Comparison of ENCODE assay signal across 10 cellular contexts in genomic region chr3:122233109-122233952, GRCh38. TPM values are rescaled to one million over a fixed set of nuclear protein-coding genes. Genes with fewer than 3 reads are reported as not detected.
DNase-seq lines count a peak whose midpoint lies in the region; ATAC-seq, FAIRE-seq and TF ChIP-seq lines count a peak whose summit lies in the region.
"Had no signal": no experiment of that assay in that cellular context is flagged by ENCODE, and none has a peak within 500 bp of the region (broad histone marks: within the 10 kb centered on the region; RNA-seq: fewer than 3 reads in every experiment).

No MANE protein-coding gene starts in this region.

- peaks cover 0 to 2% of the 10 kb centered on the region in 2 donors for H3K27me3 ChIP-seq in small intestine (ENCODE audit: control insufficient read depth in 2 of 2, insufficient read depth in 2 of 2, low read length in 2 of 2)
- H3K27me3 ChIP-seq in CD8-positive, alpha-beta T cell (ENCODE audit: insufficient read depth, low read length) = no peaks in the 10 kb centered on the region

- H3K36me3 ChIP-seq in small intestine (ENCODE audit: control insufficient read depth in 2 of 2, insufficient read depth in 2 of 2, low read length in 2 of 2) = no peaks in the 10 kb centered on the region
- H3K36me3 ChIP-seq in CD8-positive, alpha-beta T cell (ENCODE audit: insufficient read depth, low read length) = no peaks in the 10 kb centered on the region

- 67 to 84% (median 72%) methylated on average over 13 of the region's 13 CpGs for WGBS in small intestine, 3 donors

- H3K27me3 Mint-ChIP-seq in chondrocyte (ENCODE audit: low read depth) = peaks cover 10% of the 10 kb centered on the region
- H3K27me3 Mint-ChIP-seq in CD8-positive, alpha-beta T cell (ENCODE audit: low read depth) = peaks cover 6% of the 10 kb centered on the region

- CTCF ChIA-PET in CD8-positive, alpha-beta T cell (lab: Charles Lee) = interaction anchor here (0.8 kb wide), 1 partner anchor 62 kb away, joined by 3 read pairs; no protein-coding TSS in a partner anchor

- intact Hi-C loops in CD8-positive, alpha-beta T cell (cut with DNase I, micrococcal nuclease) = no loop called here

- H3K4me3 ChIP-seq in GM12875 (ENCODE audit: low read depth, low read length) = peak overlapping the region; percentile 5
- no peak overlapping the region for H3K4me3 ChIP-seq in small intestine (ENCODE audit: low read depth in 1 of 2, low read length in 2 of 2)
- no peak overlapping the region for H3K4me3 ChIP-seq in CD8-positive, alpha-beta T cell (ENCODE audit: low read depth, low read length)

- POLR2A ChIA-PET in CD8-positive, alpha-beta T cell (lab: Charles Lee) = no interaction called here

- peak; percentile 52 for ATAC-seq in GM21367 (IDR thresholded peaks at IDR 0.05; ENCODE audit: unreplicated experiment)
- peak; percentile 70 for ATAC-seq in HG03469 (IDR thresholded peaks at IDR 0.05; ENCODE audit: unreplicated experiment)
- ATAC-seq in esophagus mucosa = peak; percentile 32
- no peak for ATAC-seq in CD8-positive, alpha-beta T cell

- no peaks in the 10 kb centered on the region for H3K4me1 ChIP-seq in small intestine (ENCODE audit: control insufficient read depth in 2 of 2, insufficient read depth in 1 of 2, low read depth in 1 of 2, low read length in 1 of 2)
- H3K4me1 ChIP-seq in CD8-positive, alpha-beta T cell (ENCODE audit: insufficient read depth, low read length) = peaks cover 8% of the 10 kb centered on the region

- H3K27ac ChIP-seq in small intestine (ENCODE audit: low read depth in 1 of 2, low read length in 1 of 2) = peak overlapping the region in 1 of 2 donors; percentile 24
- H3K27ac ChIP-seq in CD8-positive, alpha-beta T cell (ENCODE audit: low read depth, low read length) = no peak overlapping the region

- no peak for FAIRE-seq in small intestine (lab: Jason Lieb, UNC)
- FAIRE-seq: islet of Langerhans had no signal

- H3K9me3 ChIP-seq in small intestine (ENCODE audit: control insufficient read depth, low read depth) = no peaks in the 10 kb centered on the region
- H3K9me3 ChIP-seq in CD8-positive, alpha-beta T cell (ENCODE audit: low read length) = no peaks in the 10 kb centered on the region

- TF ChIP-seq CTCF in GM12875 (IDR thresholded peaks at IDR 0.05; ENCODE audit: borderline replicate concordance, insufficient read depth, low read depth, low read length) (no peak), chondrocyte (IDR thresholded peaks at IDR 0.05) (no peak)
- TF ChIP-seq CTCF in CD8-positive, alpha-beta T cell (IDR thresholded peaks at IDR 0.05) = no peak

- H3K27ac Mint-ChIP-seq in chondrocyte (ENCODE audit: unreplicated experiment) = no peak overlapping the region
- no peak overlapping the region for H3K27ac Mint-ChIP-seq in CD8-positive, alpha-beta T cell
- H3K27ac Mint-ChIP-seq: activated naive CD4-positive, alpha-beta T cell treated with anti-CD3 and anti-CD28 coated beads, Interleukin-2, amount 50 U/mL, for 24 hours had no signal

- H3K36me3 Mint-ChIP-seq in chondrocyte (ENCODE audit: low read depth) = no peaks in the 10 kb centered on the region
- no peaks in the 10 kb centered on the region for H3K36me3 Mint-ChIP-seq in CD8-positive, alpha-beta T cell
- H3K36me3 Mint-ChIP-seq: activated naive CD4-positive, alpha-beta T cell treated with anti-CD3 and anti-CD28 coated beads, Interleukin-2, amount 50 U/mL, for 24 hours had no signal

- no peak overlapping the region for H3K4me3 Mint-ChIP-seq in chondrocyte (ENCODE audit: unreplicated experiment)
- no peak overlapping the region for H3K4me3 Mint-ChIP-seq in CD8-positive, alpha-beta T cell
- H3K4me3 Mint-ChIP-seq: activated naive CD4-positive, alpha-beta T cell treated with anti-CD3 and anti-CD28 coated beads, Interleukin-2, amount 50 U/mL, for 24 hours had no signal

- no peaks in the 10 kb centered on the region for H3K4me1 Mint-ChIP-seq in chondrocyte (ENCODE audit: low read depth)
- peaks cover 16% of the 10 kb centered on the region for H3K4me1 Mint-ChIP-seq in CD8-positive, alpha-beta T cell (ENCODE audit: low read depth)

- no peaks in the 10 kb centered on the region for H3K9me3 Mint-ChIP-seq in chondrocyte (ENCODE audit: low read depth)
- no peaks in the 10 kb centered on the region for H3K9me3 Mint-ChIP-seq in CD8-positive, alpha-beta T cell
- H3K9me3 Mint-ChIP-seq: activated naive CD4-positive, alpha-beta T cell treated with anti-CD3 and anti-CD28 coated beads, Interleukin-2, amount 50 U/mL, for 24 hours had no signal

- no peak for DNase-seq in chondrocyte (ENCODE audit: low spot score)
- no peak for DNase-seq in DMS79 (lab: John Stamatoyannopoulos, UW)
- no peak for DNase-seq in small intestine
- no peak for DNase-seq in CD8-positive, alpha-beta T cell

RNA-seq across cellular contexts. Expression of gene CASR, which starts 49.9 kb away (rescaled TPM):
- total RNA-seq in esophagus mucosa (not detected), chondrocyte (not detected in 3 replicates)
- under 1 TPM in 2 of 3 donors, not detected in 1; 0.19 to 0.22 TPM for polyA plus RNA-seq in small intestine
- not detected for total RNA-seq in CD8-positive, alpha-beta T cell
